Comparison of ENCODE assay signal across 18 cellular contexts in the genomic region with DNA sequence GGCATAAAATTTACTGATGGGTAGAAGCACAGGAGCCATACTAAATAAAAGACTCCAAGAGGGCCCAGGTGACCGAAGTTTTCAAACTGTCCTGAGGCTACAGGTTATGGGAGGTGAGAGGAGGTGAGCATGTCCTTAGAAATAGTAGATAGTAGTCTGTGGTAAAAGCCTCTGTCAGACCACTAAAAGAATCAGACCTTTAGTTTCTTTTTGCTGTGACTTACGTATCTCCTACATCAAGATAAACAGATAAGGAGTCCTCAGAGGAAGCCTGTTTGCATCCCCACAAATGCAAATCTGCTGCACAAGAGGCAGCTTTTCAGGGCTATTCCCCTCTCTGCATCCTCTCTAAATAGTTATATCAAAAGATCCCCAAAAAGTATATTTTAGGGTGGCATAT.
DNase-seq lines count a peak whose midpoint lies in the region; ATAC-seq and TF ChIP-seq lines count a peak whose summit lies in the region.
"Had no signal": no experiment of that assay in that cellular context is flagged by ENCODE, and none has a peak within 500 bp of the region (broad histone marks: within the 10 kb centered on the region; RNA-seq: fewer than 3 reads in every experiment).

No MANE protein-coding gene starts in this region.

- no peak overlapping the region for H3K56ac ChIP-seq in mesendoderm (ENCODE audit: low read length)

- H3K36me3 ChIP-seq in mesendoderm (ENCODE audit: control insufficient read depth, insufficient read depth, low read length) (no peaks in the 10 kb centered on the region), right lobe of liver (no peaks in the 10 kb centered on the region)

- intact Hi-C loops in right lobe of liver (cut with DNase I), result no loop called here

- no peak overlapping the region for H2BK5ac ChIP-seq in mesendoderm (ENCODE audit: low read length)

- H3K27ac ChIP-seq in mesendoderm (ENCODE audit: low read depth, low read length) (no peak overlapping the region), right lobe of liver (no peak overlapping the region)
- H3K27ac ChIP-seq: C4-2B had no signal

- no peak overlapping the region for H3K4me3 ChIP-seq in Jurkat, Clone E6-1 (ENCODE audit: low read length)
- H3K4me3 ChIP-seq in mesendoderm (ENCODE audit: low read length), result no peak overlapping the region
- H3K4me3 ChIP-seq in right lobe of liver, result no peak overlapping the region
- H3K4me3 ChIP-seq: GM12878, GM23338 had no signal

- no peak for ATAC-seq in right lobe of liver
- ATAC-seq: GM12878, GM23338, HCT116, HepG2 had no signal

- no peak overlapping the region for H3K4me2 ChIP-seq in mesendoderm (ENCODE audit: low read length)
- H3K4me2 ChIP-seq: GM23338 had no signal

- H2BK120ac ChIP-seq in mesendoderm (ENCODE audit: low read depth, low read length), result no peak overlapping the region

- H2AK5ac ChIP-seq in mesendoderm (ENCODE audit: low read length), result no peak overlapping the region

- H3K4me1 ChIP-seq in mesendoderm (ENCODE audit: control insufficient read depth, low read depth, low read length), result no peaks in the 10 kb centered on the region
- H3K4me1 ChIP-seq in right lobe of liver, result no peaks in the 10 kb centered on the region
- H3K4me1 ChIP-seq: Caco-2 had no signal

- H3K4ac ChIP-seq in mesendoderm (ENCODE audit: low read depth, low read length), result no peak overlapping the region

- no peaks in the 10 kb centered on the region for H3K9me3 ChIP-seq in right lobe of liver
- H3K9me3 ChIP-seq: Caco-2 had no signal

- no peaks in the 10 kb centered on the region for H3K79me2 ChIP-seq in mesendoderm (ENCODE audit: control insufficient read depth, insufficient read depth, low read length)

- H2BK15ac ChIP-seq in mesendoderm (replicated peaks; ENCODE audit: low read depth), result no peak overlapping the region

- H3K79me1 ChIP-seq in mesendoderm (ENCODE audit: low read length), result no peaks in the 10 kb centered on the region

- H4K8ac ChIP-seq in mesendoderm (ENCODE audit: low read depth, low read length), result no peak overlapping the region

- no peak overlapping the region for H3K18ac ChIP-seq in mesendoderm (ENCODE audit: low read length)

- no peak overlapping the region for H3K23ac ChIP-seq in mesendoderm (ENCODE audit: low read length)

- no peak overlapping the region for H4K5ac ChIP-seq in mesendoderm (ENCODE audit: low read length)

- TF ChIP-seq CTCF in right lobe of liver (IDR thresholded peaks at IDR 0.05), result no peak

- no CpG with 5 or more reads among the region's 2 CpGs for WGBS in mesendoderm (ENCODE audit: extremely low coverage, insufficient coverage, low lambda C conversion rate)
- WGBS in right lobe of liver (ENCODE audit: insufficient coverage, low coverage, low lambda C conversion rate, missing lambda C conversion rate), result 26% methylated on average over 2 of the region's 2 CpGs

- H3K27me3 ChIP-seq in mesendoderm (ENCODE audit: insufficient read depth, low read length, poor library complexity), result no peaks in the 10 kb centered on the region
- H3K27me3 ChIP-seq in right lobe of liver, result no peaks in the 10 kb centered on the region

- TF ChIP-seq POLR2A in right lobe of liver (IDR thresholded peaks at IDR 0.05), result no peak

- DNase-seq in ELR (ENCODE audit: low read depth) (peak; percentile 41), RPMI7951 (ENCODE audit: low read depth) (peak; percentile 2), mesendoderm (peak; percentile 27), amniotic stem cell (lab: John Stamatoyannopoulos, UW) (no peak), GM19240 (ENCODE audit: insufficient read length, low spot score) (no peak), right lobe of liver (no peak), RKO (ENCODE audit: low spot score) (no peak)
- DNase-seq in Jurkat, Clone E6-1 (ENCODE audit: low read depth, low spot score), result peak; percentile 1
- DNase-seq: AML-193; Caco-2; CD4-positive, alpha-beta T cell; HFFc6; KG1 had no signal

- no peak overlapping the region for H3K9ac ChIP-seq in mesendoderm (ENCODE audit: low read length)

Comparison
In these comparisons a context has a peak if more than half of its experiments do, and no peak if none do; other contexts are left out.
1. DNase-seq: peak in ELR (single experiment), Jurkat, Clone E6-1 (single experiment), RPMI7951 (single experiment) and mesendoderm (single experiment); none in amniotic stem cell (single experiment), GM19240 (single experiment), right lobe of liver (0 of 3) and RKO (single experiment).